In the genomic region with DNA sequence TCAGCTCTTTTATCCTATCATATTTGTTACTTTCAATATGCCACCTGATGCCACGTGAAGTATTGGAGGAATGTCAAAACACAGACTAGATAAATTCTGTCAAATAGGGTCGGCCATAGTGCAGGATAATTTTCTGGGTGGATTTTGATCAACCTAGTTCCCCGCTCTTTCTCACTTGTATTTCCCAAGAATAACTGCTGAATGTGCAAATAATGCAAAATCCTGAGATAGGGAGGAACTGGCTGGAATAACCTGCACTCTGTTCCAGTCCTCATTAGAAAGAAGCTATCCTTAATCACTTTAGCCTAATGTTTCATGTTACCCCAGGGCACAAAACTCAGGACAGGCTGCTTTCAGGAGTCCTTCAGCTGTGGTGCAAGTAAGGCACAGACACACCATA, we compare ENCODE assay signal across 28 cellular contexts.
"Had no signal": no experiment of that assay in that cellular context is flagged by ENCODE, and none has a peak within 500 bp of the region (broad histone marks: within the 10 kb centered on the region; RNA-seq: fewer than 3 reads in every experiment).

No MANE protein-coding gene starts in this region.

- DNase-seq: colonic mucosa; cortex of kidney; dermis blood vessel endothelial cell; dorsolateral prefrontal cortex; effector CD4-positive, alpha-beta T cell; effector CD8-positive, alpha-beta T cell; effector memory CD4-positive, alpha-beta T cell; effector memory CD8-positive, alpha-beta T cell; endodermal cell; erythroblast; esophagus squamous epithelium; foreskin fibroblast; foreskin keratinocyte; foreskin melanocyte; gastrocnemius medialis; glutamatergic neuron; head of caudate nucleus; heart left ventricle; heart right ventricle had no signal

- FAIRE-seq: colon, endometrium, endothelial cell of umbilical vein, frontal cortex had no signal

- H3K4me3 ChIP-seq: colonic mucosa, coronary artery, dorsolateral prefrontal cortex, esophagus muscularis mucosa, esophagus squamous epithelium, gastrocnemius medialis, gastroesophageal sphincter, heart left ventricle, heart right ventricle had no signal

- ATAC-seq: effector memory CD8-positive, alpha-beta T cell; esophagus mucosa; foreskin keratinocyte; gastrocnemius medialis; gastroesophageal sphincter; heart left ventricle; heart right ventricle had no signal

- H3K36me3 ChIP-seq: colonic mucosa, esophagus muscularis mucosa, esophagus squamous epithelium, gastrocnemius medialis, gastroesophageal sphincter, heart left ventricle, heart right ventricle had no signal

- H3K27me3 ChIP-seq: colonic mucosa, esophagus muscularis mucosa, esophagus squamous epithelium, foreskin keratinocyte, gastrocnemius medialis, gastroesophageal sphincter, heart left ventricle, heart right ventricle had no signal

- H3K9me3 ChIP-seq: colonic mucosa, esophagus muscularis mucosa, esophagus squamous epithelium, gastrocnemius medialis, gastroesophageal sphincter, heart left ventricle, heart right ventricle had no signal

- H3K27ac ChIP-seq: colonic mucosa, coronary artery, dorsolateral prefrontal cortex, epithelial cell of prostate, esophagus muscularis mucosa, esophagus squamous epithelium, foreskin keratinocyte, gastrocnemius medialis, gastroesophageal sphincter, heart left ventricle, heart right ventricle had no signal

- H3K4me1 ChIP-seq: colonic mucosa, esophagus muscularis mucosa, foreskin keratinocyte, gastrocnemius medialis, gastroesophageal sphincter, heart left ventricle, heart right ventricle had no signal
